ENCODE assay signal across 9 cellular contexts in the genomic region with DNA sequence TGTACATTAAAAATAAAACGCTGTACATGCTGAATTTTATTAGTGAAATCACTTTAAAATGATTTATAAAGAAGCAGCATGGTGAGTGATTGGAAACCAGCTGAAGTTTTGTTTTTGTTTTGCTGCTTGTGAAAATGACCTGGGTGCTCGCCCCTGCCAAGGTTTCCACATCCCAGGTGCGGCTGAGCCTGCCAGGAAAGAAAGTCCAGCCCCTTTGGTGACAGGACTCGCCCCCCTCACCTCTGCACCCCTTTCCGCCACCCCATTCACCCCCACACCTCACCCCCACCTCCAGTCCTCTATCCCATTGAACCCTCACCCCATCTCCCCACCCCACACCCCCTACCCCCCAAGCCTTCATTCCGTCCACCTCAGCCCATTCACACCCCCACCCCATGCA. TPM values are rescaled to one million over a fixed set of nuclear protein-coding genes. Genes with fewer than 3 reads are reported as not detected.
A peak's percentile ranks its signal among the peaks of the same experiment; 100 is the strongest.
DNase-seq lines count a peak whose midpoint lies in the region; ATAC-seq and TF ChIP-seq lines count a peak whose summit lies in the region.
"Not testable (repeated sequence)": the region's sequence is repeated elsewhere in the genome, so short reads cannot be mapped to it uniquely, and the experiment has no call there.
"Had no signal": no experiment of that assay in that cellular context is flagged by ENCODE, and none has a peak within 500 bp of the region (broad histone marks: within the 10 kb centered on the region; RNA-seq: fewer than 3 reads in every experiment).

No MANE protein-coding gene starts in this region.

- not testable (repeated sequence) for H3K4me3 ChIP-seq in CD4-positive, alpha-beta memory T cell (ENCODE audit: low read length in 2 of 2)
- peak overlapping the region; percentile 66 for H3K4me3 ChIP-seq in kidney epithelial cell (ENCODE audit: low read depth, low read length)

- POLR2A ChIA-PET in CD4-positive, alpha-beta memory T cell (lab: Charles Lee; ENCODE audit: partially characterized antibody): interaction anchor here (2.6 kb wide), 1 partner anchor 126 kb away, joined by 14 read pairs; the partner anchor contains the start of gene ADRA2B

- not testable (repeated sequence) for ATAC-seq in effector memory CD8-positive, alpha-beta T cell (replicated peaks)

- peak overlapping the region in 2 of 7 donors; percentile 74 to 96 for H3K27ac Mint-ChIP-seq in CD4-positive, alpha-beta memory T cell
- H3K27ac Mint-ChIP-seq in T-helper 2 cell treated with Interferon-gamma antibody and Interleukin-4, amounts not matched to agents 5 μg/mL and 100 μg/mL, for 36 hours: peak overlapping the region; percentile 80
- H3K27ac Mint-ChIP-seq in activated naive CD8-positive, alpha-beta T cell treated with anti-CD3 and anti-CD28 coated beads for 36 hours; osteocyte (ENCODE audit: unreplicated experiment); type B pancreatic cell: not testable (repeated sequence)
- H3K27ac Mint-ChIP-seq in effector memory CD8-positive, alpha-beta T cell: peak overlapping the region; percentile 92 to 93

- not testable (repeated sequence) for H3K9me3 ChIP-seq in CD4-positive, alpha-beta memory T cell (ENCODE audit: control insufficient read depth in 1 of 2, low read length in 2 of 2); KOPT-K1 (ENCODE audit: insufficient read depth, low read length, poor library complexity, severe bottlenecking)

- TF ChIP-seq CTCF in kidney epithelial cell (IDR thresholded peaks at IDR 0.05; ENCODE audit: insufficient read depth, low read length, poor library complexity, severe bottlenecking); osteocyte (IDR thresholded peaks at IDR 0.05); type B pancreatic cell (conservative IDR thresholded peaks at IDR 0.05): not testable (repeated sequence)

- H3K4me3 Mint-ChIP-seq in CD4-positive, alpha-beta memory T cell: peak overlapping the region in 7 of 8 donors; percentile 17 to 54 (median 34)
- H3K4me3 Mint-ChIP-seq in T-helper 2 cell treated with Interferon-gamma antibody and Interleukin-4, amounts not matched to agents 5 μg/mL and 100 μg/mL, for 36 hours: peak overlapping the region; percentile 77
- H3K4me3 Mint-ChIP-seq in activated naive CD8-positive, alpha-beta T cell treated with anti-CD3 and anti-CD28 coated beads for 36 hours: peak overlapping the region; percentile 80
- peak overlapping the region; percentile 90 to 97 for H3K4me3 Mint-ChIP-seq in effector memory CD8-positive, alpha-beta T cell
- peak overlapping the region; percentile 45 for H3K4me3 Mint-ChIP-seq in osteocyte (ENCODE audit: unreplicated experiment)
- H3K4me3 Mint-ChIP-seq in type B pancreatic cell: peak overlapping the region; percentile 31

- H3K9me3 Mint-ChIP-seq in CD4-positive, alpha-beta memory T cell; T-helper 2 cell treated with Interferon-gamma antibody and Interleukin-4, amounts not matched to agents 5 μg/mL and 100 μg/mL, for 36 hours; activated naive CD8-positive, alpha-beta T cell treated with anti-CD3 and anti-CD28 coated beads for 36 hours; effector memory CD8-positive, alpha-beta T cell; osteocyte (ENCODE audit: unreplicated experiment); type B pancreatic cell: not testable (repeated sequence)

- H3K27me3 Mint-ChIP-seq in CD4-positive, alpha-beta memory T cell: not testable (repeated sequence)
- peaks cover 17% of the 10 kb centered on the region for H3K27me3 Mint-ChIP-seq in T-helper 2 cell treated with Interferon-gamma antibody and Interleukin-4, amounts not matched to agents 5 μg/mL and 100 μg/mL, for 36 hours (ENCODE audit: low read depth)
- peaks cover 18% of the 10 kb centered on the region for H3K27me3 Mint-ChIP-seq in activated naive CD8-positive, alpha-beta T cell treated with anti-CD3 and anti-CD28 coated beads for 36 hours
- peaks cover 21 to 22% of the 10 kb centered on the region in 2 donors for H3K27me3 Mint-ChIP-seq in effector memory CD8-positive, alpha-beta T cell
- H3K27me3 Mint-ChIP-seq in osteocyte (ENCODE audit: unreplicated experiment): peaks cover 19% of the 10 kb centered on the region
- peaks cover 16% of the 10 kb centered on the region for H3K27me3 Mint-ChIP-seq in type B pancreatic cell

- CTCF ChIA-PET in CD4-positive, alpha-beta memory T cell (lab: Charles Lee; ENCODE audit: partially characterized antibody): interaction anchor here (2.9 to 4.6 kb wide), 2 partner anchors 127 to 183 kb away, joined by 25 to 36 read pairs; partner anchors contain the start of gene ADRA2B

- intact Hi-C loops in CD4-positive, alpha-beta memory T cell (cut with micrococcal nuclease): loop anchor here (10.0 kb wide), 1 partner anchor 274 kb away; the partner anchor contains the start of genes CIAO1 and TMEM127

- peaks cover 0 to 10% of the 10 kb centered on the region in 2 donors for H3K36me3 Mint-ChIP-seq in CD4-positive, alpha-beta memory T cell
- H3K36me3 Mint-ChIP-seq in T-helper 2 cell treated with Interferon-gamma antibody and Interleukin-4, amounts not matched to agents 5 μg/mL and 100 μg/mL, for 36 hours (ENCODE audit: low read depth); activated naive CD8-positive, alpha-beta T cell treated with anti-CD3 and anti-CD28 coated beads for 36 hours; effector memory CD8-positive, alpha-beta T cell (ENCODE audit: insufficient read depth); osteocyte (ENCODE audit: unreplicated experiment); type B pancreatic cell: not testable (repeated sequence)

- DNase-seq in CD4-positive, alpha-beta memory T cell: peak in 1 of 5 donors; percentile 42
- not testable (repeated sequence) for DNase-seq in T-helper 2 cell treated with Interferon-gamma antibody and Interleukin-4, amounts not matched to agents 5 μg/mL and 100 μg/mL, for 36 hours (ENCODE audit: low spot score); activated naive CD8-positive, alpha-beta T cell treated with anti-CD3 and anti-CD28 coated beads for 36 hours; effector memory CD8-positive, alpha-beta T cell; kidney epithelial cell (ENCODE audit: low read depth); osteocyte (ENCODE audit: extremely low spot score, unreplicated experiment); type B pancreatic cell (ENCODE audit: extremely low spot score, unreplicated experiment)

- not testable (repeated sequence) for H3K4me1 Mint-ChIP-seq in CD4-positive, alpha-beta memory T cell; T-helper 2 cell treated with Interferon-gamma antibody and Interleukin-4, amounts not matched to agents 5 μg/mL and 100 μg/mL, for 36 hours (ENCODE audit: low read depth); activated naive CD8-positive, alpha-beta T cell treated with anti-CD3 and anti-CD28 coated beads for 36 hours; effector memory CD8-positive, alpha-beta T cell (ENCODE audit: low read depth in 2 of 2); osteocyte (ENCODE audit: unreplicated experiment); type B pancreatic cell (ENCODE audit: unreplicated experiment)

- H3K4me1 ChIP-seq in CD4-positive, alpha-beta memory T cell (ENCODE audit: insufficient read depth, low read length): not testable (repeated sequence)

- not testable (repeated sequence) for H3K36me3 ChIP-seq in CD4-positive, alpha-beta memory T cell (ENCODE audit: insufficient read depth, low read length); kidney epithelial cell (ENCODE audit: control insufficient read depth, insufficient read depth, low read length)
- peaks cover 12% of the 10 kb centered on the region; the same call in 1 of the 2 replicates for H3K36me3 ChIP-seq in KOPT-K1 (ENCODE audit: insufficient read depth, low read length)

- H3K27ac ChIP-seq in CD4-positive, alpha-beta memory T cell (ENCODE audit: low read depth, low read length): peak overlapping the region; percentile 81
- H3K27ac ChIP-seq in KOPT-K1 (ENCODE audit: low read depth, low read length, poor library complexity, severe bottlenecking): peak overlapping the region; percentile 94

- H3K27me3 ChIP-seq in CD4-positive, alpha-beta memory T cell (ENCODE audit: insufficient read depth, low read length); kidney epithelial cell (ENCODE audit: control insufficient read depth, insufficient read depth, low read length): not testable (repeated sequence)

RNA-seq across cellular contexts. Expression of gene ANKRD36C, which starts 0.7 kb away (rescaled TPM):
- 10 to 100 TPM; 82.4 to 93.4 TPM for total RNA-seq in CD4-positive, alpha-beta memory T cell
- polyA plus RNA-seq in CD4-positive, alpha-beta memory T cell: 10 to 100 TPM in 1 of 2 donors, 1 to 10 TPM in 1; 6.8 to 32.2 TPM
- 10 to 100 TPM; 25.4 to 27.1 TPM for total RNA-seq in activated naive CD8-positive, alpha-beta T cell treated with anti-CD3 and anti-CD28 coated beads for 36 hours
- 14.0 and 19.0 TPM in 2 replicates for total RNA-seq in kidney epithelial cell
- total RNA-seq in osteocyte: 41.7 and 45.0 TPM in 2 replicates
- 10.8 and 47.0 TPM in 2 replicates for total RNA-seq in type B pancreatic cell (ENCODE audit: low replicate concordance)

RNA-seq across cellular contexts. Expression of gene GPAT2, which starts 43.8 kb away (rescaled TPM):
- 1 to 10 TPM; 2.9 to 3.3 TPM for total RNA-seq in CD4-positive, alpha-beta memory T cell
- 1 to 10 TPM; 3.6 to 6.3 TPM for polyA plus RNA-seq in CD4-positive, alpha-beta memory T cell
- total RNA-seq in activated naive CD8-positive, alpha-beta T cell treated with anti-CD3 and anti-CD28 coated beads for 36 hours: 10 to 100 TPM; 36.3 to 41.8 TPM
- total RNA-seq in kidney epithelial cell (1.3 and 1.6 TPM in 2 replicates), osteocyte (not detected in 2 replicates), type B pancreatic cell (ENCODE audit: low replicate concordance) (0.39 TPM in 1 of 2 replicates, not detected in the other)
- total RNA-seq: SJSA1 had no signal

Comparison
In these comparisons a context has a peak if more than half of its experiments do, and no peak if none do; other contexts are left out.
1. H3K4me3 Mint-ChIP-seq: peak in every context shown above with its lines; median percentile 94 in effector memory CD8-positive, alpha-beta T cell; 80 in activated naive CD8-positive, alpha-beta T cell treated with anti-CD3 and anti-CD28 coated beads for 36 hours; 77 in T-helper 2 cell treated with Interferon-gamma antibody and Interleukin-4, amounts not matched to agents 5 μg/mL and 100 μg/mL, for 36 hours; 45 in osteocyte; 34 in CD4-positive, alpha-beta memory T cell; 31 in type B pancreatic cell.
2. RNA of gene GPAT2, which starts 43.8 kb away (total RNA-seq): 36.3 to 41.8 TPM in activated naive CD8-positive, alpha-beta T cell treated with anti-CD3 and anti-CD28 coated beads for 36 hours; 2.9 to 3.3 TPM in CD4-positive, alpha-beta memory T cell, 1.3 to 1.6 TPM in kidney epithelial cell, 0.39 TPM in type B pancreatic cell and not detected in osteocyte; every median in the first group is over 4 times any median in the second.